Comparison of ENCODE assay signal across 1 cellular context in the genomic region with DNA sequence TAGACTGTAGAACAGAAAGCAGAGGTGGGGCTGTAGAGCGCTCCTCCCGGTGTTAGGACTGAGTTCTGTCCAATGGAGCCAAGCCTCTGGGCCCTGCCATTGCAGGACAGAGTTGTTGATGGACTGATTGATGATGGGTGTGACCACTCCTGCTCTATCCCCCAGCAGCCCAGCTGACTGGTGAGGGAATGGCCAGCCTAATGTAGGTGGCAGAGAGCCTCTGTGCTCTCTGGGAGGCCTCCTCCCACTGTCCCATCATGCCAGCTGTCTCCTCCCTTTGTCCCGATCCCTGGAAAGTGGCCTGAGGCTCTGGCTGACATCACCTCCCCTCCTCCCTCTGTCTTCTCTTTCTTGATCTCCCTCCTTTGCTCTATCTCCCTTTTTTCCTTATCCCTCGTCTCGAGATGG.
TF ChIP-seq lines count a peak whose summit lies in the region.

No MANE protein-coding gene starts in this region.

TF ChIP-seq in WTC11, 78 proteins besides CTCF, POLR2A, EP300 and RAD21 (continued from another document):
- TF ChIP-seq, protein P1, sequence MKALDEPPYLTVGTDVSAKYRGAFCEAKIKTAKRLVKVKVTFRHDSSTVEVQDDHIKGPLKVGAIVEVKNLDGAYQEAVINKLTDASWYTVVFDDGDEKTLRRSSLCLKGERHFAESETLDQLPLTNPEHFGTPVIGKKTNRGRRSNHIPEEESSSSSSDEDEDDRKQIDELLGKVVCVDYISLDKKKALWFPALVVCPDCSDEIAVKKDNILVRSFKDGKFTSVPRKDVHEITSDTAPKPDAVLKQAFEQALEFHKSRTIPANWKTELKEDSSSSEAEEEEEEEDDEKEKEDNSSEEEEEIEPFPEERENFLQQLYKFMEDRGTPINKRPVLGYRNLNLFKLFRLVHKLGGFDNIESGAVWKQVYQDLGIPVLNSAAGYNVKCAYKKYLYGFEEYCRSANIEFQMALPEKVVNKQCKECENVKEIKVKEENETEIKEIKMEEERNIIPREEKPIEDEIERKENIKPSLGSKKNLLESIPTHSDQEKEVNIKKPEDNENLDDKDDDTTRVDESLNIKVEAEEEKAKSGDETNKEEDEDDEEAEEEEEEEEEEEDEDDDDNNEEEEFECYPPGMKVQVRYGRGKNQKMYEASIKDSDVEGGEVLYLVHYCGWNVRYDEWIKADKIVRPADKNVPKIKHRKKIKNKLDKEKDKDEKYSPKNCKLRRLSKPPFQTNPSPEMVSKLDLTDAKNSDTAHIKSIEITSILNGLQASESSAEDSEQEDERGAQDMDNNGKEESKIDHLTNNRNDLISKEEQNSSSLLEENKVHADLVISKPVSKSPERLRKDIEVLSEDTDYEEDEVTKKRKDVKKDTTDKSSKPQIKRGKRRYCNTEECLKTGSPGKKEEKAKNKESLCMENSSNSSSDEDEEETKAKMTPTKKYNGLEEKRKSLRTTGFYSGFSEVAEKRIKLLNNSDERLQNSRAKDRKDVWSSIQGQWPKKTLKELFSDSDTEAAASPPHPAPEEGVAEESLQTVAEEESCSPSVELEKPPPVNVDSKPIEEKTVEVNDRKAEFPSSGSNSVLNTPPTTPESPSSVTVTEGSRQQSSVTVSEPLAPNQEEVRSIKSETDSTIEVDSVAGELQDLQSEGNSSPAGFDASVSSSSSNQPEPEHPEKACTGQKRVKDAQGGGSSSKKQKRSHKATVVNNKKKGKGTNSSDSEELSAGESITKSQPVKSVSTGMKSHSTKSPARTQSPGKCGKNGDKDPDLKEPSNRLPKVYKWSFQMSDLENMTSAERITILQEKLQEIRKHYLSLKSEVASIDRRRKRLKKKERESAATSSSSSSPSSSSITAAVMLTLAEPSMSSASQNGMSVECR (CRISPR knock-in tag; IDR thresholded peaks at IDR 0.05; ENCODE audit: borderline replicate concordance): no peak
- TF ChIP-seq, protein P2, sequence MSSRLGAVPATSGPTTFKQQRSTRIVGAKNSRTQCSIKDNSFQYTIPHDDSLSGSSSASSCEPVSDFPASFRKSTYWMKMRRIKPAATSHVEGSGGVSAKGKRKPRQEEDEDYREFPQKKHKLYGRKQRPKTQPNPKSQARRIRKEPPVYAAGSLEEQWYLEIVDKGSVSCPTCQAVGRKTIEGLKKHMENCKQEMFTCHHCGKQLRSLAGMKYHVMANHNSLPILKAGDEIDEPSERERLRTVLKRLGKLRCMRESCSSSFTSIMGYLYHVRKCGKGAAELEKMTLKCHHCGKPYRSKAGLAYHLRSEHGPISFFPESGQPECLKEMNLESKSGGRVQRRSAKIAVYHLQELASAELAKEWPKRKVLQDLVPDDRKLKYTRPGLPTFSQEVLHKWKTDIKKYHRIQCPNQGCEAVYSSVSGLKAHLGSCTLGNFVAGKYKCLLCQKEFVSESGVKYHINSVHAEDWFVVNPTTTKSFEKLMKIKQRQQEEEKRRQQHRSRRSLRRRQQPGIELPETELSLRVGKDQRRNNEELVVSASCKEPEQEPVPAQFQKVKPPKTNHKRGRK (CRISPR knock-in tag; IDR thresholded peaks at IDR 0.05; ENCODE audit: borderline replicate concordance): no peak
- TF ChIP-seq ELF4 (CRISPR knock-in tag; IDR thresholded peaks at IDR 0.05; ENCODE audit: low read depth) (no peak), ZNF219 (CRISPR knock-in tag; IDR thresholded peaks at IDR 0.05; ENCODE audit: borderline replicate concordance) (no peak), MXD4 (CRISPR knock-in tag; IDR thresholded peaks at IDR 0.05; ENCODE audit: borderline replicate concordance) (no peak), SMAD4 (CRISPR knock-in tag; IDR thresholded peaks at IDR 0.05) (no peak), FOXJ3 (CRISPR knock-in tag; IDR thresholded peaks at IDR 0.05; ENCODE audit: borderline replicate concordance) (no peak), OVOL2 (CRISPR knock-in tag; IDR thresholded peaks at IDR 0.05; ENCODE audit: borderline replicate concordance) (no peak), ZNF423 (CRISPR knock-in tag; IDR thresholded peaks at IDR 0.05) (no peak)
- TF ChIP-seq, protein P3, sequence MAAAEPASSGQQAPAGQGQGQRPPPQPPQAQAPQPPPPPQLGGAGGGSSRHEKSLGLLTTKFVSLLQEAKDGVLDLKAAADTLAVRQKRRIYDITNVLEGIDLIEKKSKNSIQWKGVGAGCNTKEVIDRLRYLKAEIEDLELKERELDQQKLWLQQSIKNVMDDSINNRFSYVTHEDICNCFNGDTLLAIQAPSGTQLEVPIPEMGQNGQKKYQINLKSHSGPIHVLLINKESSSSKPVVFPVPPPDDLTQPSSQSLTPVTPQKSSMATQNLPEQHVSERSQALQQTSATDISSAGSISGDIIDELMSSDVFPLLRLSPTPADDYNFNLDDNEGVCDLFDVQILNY (CRISPR knock-in tag; IDR thresholded peaks at IDR 0.05): no peak
- TF ChIP-seq, protein P4, sequence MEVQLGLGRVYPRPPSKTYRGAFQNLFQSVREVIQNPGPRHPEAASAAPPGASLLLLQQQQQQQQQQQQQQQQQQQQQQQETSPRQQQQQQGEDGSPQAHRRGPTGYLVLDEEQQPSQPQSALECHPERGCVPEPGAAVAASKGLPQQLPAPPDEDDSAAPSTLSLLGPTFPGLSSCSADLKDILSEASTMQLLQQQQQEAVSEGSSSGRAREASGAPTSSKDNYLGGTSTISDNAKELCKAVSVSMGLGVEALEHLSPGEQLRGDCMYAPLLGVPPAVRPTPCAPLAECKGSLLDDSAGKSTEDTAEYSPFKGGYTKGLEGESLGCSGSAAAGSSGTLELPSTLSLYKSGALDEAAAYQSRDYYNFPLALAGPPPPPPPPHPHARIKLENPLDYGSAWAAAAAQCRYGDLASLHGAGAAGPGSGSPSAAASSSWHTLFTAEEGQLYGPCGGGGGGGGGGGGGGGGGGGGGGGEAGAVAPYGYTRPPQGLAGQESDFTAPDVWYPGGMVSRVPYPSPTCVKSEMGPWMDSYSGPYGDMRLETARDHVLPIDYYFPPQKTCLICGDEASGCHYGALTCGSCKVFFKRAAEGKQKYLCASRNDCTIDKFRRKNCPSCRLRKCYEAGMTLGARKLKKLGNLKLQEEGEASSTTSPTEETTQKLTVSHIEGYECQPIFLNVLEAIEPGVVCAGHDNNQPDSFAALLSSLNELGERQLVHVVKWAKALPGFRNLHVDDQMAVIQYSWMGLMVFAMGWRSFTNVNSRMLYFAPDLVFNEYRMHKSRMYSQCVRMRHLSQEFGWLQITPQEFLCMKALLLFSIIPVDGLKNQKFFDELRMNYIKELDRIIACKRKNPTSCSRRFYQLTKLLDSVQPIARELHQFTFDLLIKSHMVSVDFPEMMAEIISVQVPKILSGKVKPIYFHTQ (CRISPR knock-in tag; IDR thresholded peaks at IDR 0.05): no peak
